In the genomic region with DNA sequence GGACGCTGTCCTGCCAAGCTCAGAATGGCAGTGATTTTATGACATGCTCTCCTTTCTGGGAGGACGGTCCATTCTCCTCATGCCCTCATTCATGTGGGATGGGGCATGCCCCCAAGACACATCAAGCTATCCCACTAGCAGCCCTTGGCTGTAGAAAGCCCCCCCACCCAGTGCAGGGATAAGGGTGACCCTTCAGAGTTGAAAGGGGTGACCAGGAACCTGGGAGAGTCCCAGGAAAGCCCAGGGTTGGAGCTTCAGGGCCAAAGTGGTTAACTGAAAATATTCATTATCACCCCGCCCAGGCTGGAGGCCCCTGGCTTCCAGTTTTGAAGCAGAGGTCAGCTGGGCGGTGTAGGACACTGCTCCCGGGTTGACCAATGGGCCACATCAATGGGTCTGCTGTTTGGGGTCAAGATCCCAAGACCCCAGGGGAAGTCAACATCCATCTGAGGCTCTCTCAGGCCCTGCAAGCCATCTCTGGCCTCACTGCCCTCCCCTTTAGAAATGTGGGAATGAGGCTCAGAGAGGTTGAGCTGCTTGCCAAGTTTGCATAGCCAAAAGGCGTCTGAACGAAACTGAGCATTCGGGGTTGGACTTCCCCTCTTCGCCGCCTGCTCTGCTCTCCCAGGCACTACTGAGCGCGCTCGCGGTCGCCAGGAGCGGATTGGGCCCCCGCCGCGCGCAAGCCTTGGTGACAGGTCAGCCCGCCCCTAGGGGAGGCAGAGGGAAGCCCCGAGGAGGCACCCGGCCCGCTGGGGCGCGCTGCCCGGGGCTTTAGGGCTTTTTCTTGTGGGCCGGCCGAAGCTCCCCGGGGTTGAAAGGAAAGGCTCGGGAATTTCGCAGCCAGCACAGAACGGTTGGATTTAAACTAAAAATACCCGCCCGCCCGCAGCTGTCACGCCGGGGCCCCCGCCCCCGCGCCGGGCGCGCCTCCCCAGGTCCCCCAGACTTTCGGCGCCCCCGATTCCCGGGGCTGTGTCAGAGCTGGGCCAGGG, we compare ENCODE assay signal across 8 cellular contexts. TPM values are rescaled to one million over a fixed set of nuclear protein-coding genes. Genes with fewer than 3 reads are reported as not detected.
A peak's percentile ranks its signal among the peaks of the same experiment; 100 is the strongest.
DNase-seq lines count a peak whose midpoint lies in the region; ATAC-seq and TF ChIP-seq lines count a peak whose summit lies in the region.

No MANE protein-coding gene starts in this region.

- intact Hi-C loops in lower lobe of right lung (cut with DNase I) = no loop called here

- peak overlapping the region; percentile 78 for H3K4me3 ChIP-seq in lower lobe of right lung

- peak; percentile 80 for DNase-seq in DMS 273 (lab: John Stamatoyannopoulos, UW; ENCODE audit: unreplicated experiment)
- no peak for DNase-seq in DMS 273 treated with DMSO at 0.1 percent for 48 hours (lab: John Stamatoyannopoulos, UW)
- DNase-seq in NCI-H128 (lab: John Stamatoyannopoulos, UW; ENCODE audit: unreplicated experiment) = peak; percentile 36
- DNase-seq in activated CD4-positive, alpha-beta T cell treated with anti-CD3 and anti-CD28 coated beads for 1 hour = peak; percentile 71
- DNase-seq in lower lobe of right lung = peak; percentile 84
- DNase-seq in stimulated activated CD8-positive, alpha-beta memory T cell treated with anti-CD3 and anti-CD28 coated beads, Interleukin-12 subunit alpha, Interleukin-12 subunit beta, amount 100 ng/mL, for 1 hour (ENCODE audit: low read depth) = peak; percentile 71

- no peaks in the 10 kb centered on the region for H3K9me3 ChIP-seq in lower lobe of right lung

- ATAC-seq in HG02642 (IDR thresholded peaks at IDR 0.05; ENCODE audit: poor library complexity, unreplicated experiment) (peak; percentile 82), lower lobe of right lung (peak; percentile 85 to 88)

- no peaks in the 10 kb centered on the region for H3K36me3 ChIP-seq in lower lobe of right lung

- H3K27ac ChIP-seq in cingulate gyrus (ENCODE audit: low read depth, low read length) (peak overlapping the region; percentile 81), lower lobe of right lung (peak overlapping the region; percentile 80)

- H3K27me3 ChIP-seq in lower lobe of right lung (ENCODE audit: low read depth) = no peaks in the 10 kb centered on the region

- H3K4me1 ChIP-seq in lower lobe of right lung = peaks cover 73% of the 10 kb centered on the region

- TF ChIP-seq CTCF in lower lobe of right lung (IDR thresholded peaks at IDR 0.05) = peak; percentile 48

RNA-seq across cellular contexts. Expression of a gene that starts 0.6 kb away (rescaled TPM):
- total RNA-seq in lower lobe of right lung = 22.4 TPM

RNA-seq across cellular contexts. Expression of a gene that starts 19.0 kb away (rescaled TPM):
- total RNA-seq in lower lobe of right lung = 23.7 TPM
